Comparison of ENCODE assay signal across 32 cellular contexts in genomic region chr2:126894082-126894481, GRCh38. TPM values are rescaled to one million over a fixed set of nuclear protein-coding genes. Genes with fewer than 3 reads are reported as not detected.
"Had no signal": no experiment of that assay in that cellular context is flagged by ENCODE, and none has a peak within 500 bp of the region (broad histone marks: within the 10 kb centered on the region; RNA-seq: fewer than 3 reads in every experiment).

No MANE protein-coding gene starts in this region.

- H3K27me3 Mint-ChIP-seq: activated CD8-positive, alpha-beta memory T cell treated with anti-CD3 and anti-CD28 coated beads, Interleukin-2, amount 10 ng/mL, durations not matched to agents 7 days and 5 days; activated naive CD4-positive, alpha-beta T cell treated with anti-CD3 and anti-CD28 coated beads, Interleukin-2, amount 10 ng/mL, durations not matched to agents 7 days and 5 days; activated naive CD8-positive, alpha-beta T cell; activated T-cell treated with anti-CD3 and anti-CD28 coated beads, Interleukin-2, amount 50 U/mL, for 24 hours; brain had no signal

- H3K9me3 Mint-ChIP-seq: activated CD4-positive, alpha-beta memory T cell treated with anti-CD3 and anti-CD28 coated beads, Interleukin-2, amount 10 ng/mL, durations not matched to agents 7 days and 5 days; activated naive CD4-positive, alpha-beta T cell treated with anti-CD3 and anti-CD28 coated beads, Interleukin-2, amount 10 ng/mL, durations not matched to agents 7 days and 5 days; activated naive CD8-positive, alpha-beta T cell treated with anti-CD3 and anti-CD28 coated beads, Interleukin-2, amount 50 U/mL, for 24 hours; activated T-cell treated with anti-CD3 and anti-CD28 coated beads, Interleukin-2, amount 50 U/mL, for 24 hours had no signal

- H3K27ac ChIP-seq: WERI-Rb-1 had no signal

- H3K27ac Mint-ChIP-seq: activated CD4-positive, alpha-beta memory T cell treated with anti-CD3 and anti-CD28 coated beads, Interleukin-2, amount 10 ng/mL, durations not matched to agents 7 days and 5 days; activated CD8-positive, alpha-beta memory T cell treated with anti-CD3 and anti-CD28 coated beads, Interleukin-2, amount 10 ng/mL, durations not matched to agents 7 days and 5 days; activated naive CD4-positive, alpha-beta T cell treated with anti-CD3 and anti-CD28 coated beads, Interleukin-2, amount 10 ng/mL, durations not matched to agents 7 days and 5 days; activated naive CD8-positive, alpha-beta T cell; activated naive CD8-positive, alpha-beta T cell treated with anti-CD3 and anti-CD28 coated beads, Interleukin-2, amount 50 U/mL, for 24 hours; activated T-cell treated with anti-CD3 and anti-CD28 coated beads, Interleukin-2, amount 50 U/mL, for 24 hours; brain; IgD-negative memory B cell had no signal

- H3K36me3 ChIP-seq: WERI-Rb-1 had no signal

- H3K36me3 Mint-ChIP-seq: activated CD8-positive, alpha-beta memory T cell treated with anti-CD3 and anti-CD28 coated beads, Interleukin-2, amount 10 ng/mL, durations not matched to agents 7 days and 5 days; activated naive CD4-positive, alpha-beta T cell treated with anti-CD3 and anti-CD28 coated beads, Interleukin-2, amount 10 ng/mL, durations not matched to agents 7 days and 5 days; activated naive CD8-positive, alpha-beta T cell; brain; IgD-negative memory B cell had no signal

- H3K4me1 Mint-ChIP-seq: activated CD4-positive, alpha-beta memory T cell treated with anti-CD3 and anti-CD28 coated beads, Interleukin-2, amount 10 ng/mL, durations not matched to agents 7 days and 5 days; activated CD8-positive, alpha-beta memory T cell treated with anti-CD3 and anti-CD28 coated beads, Interleukin-2, amount 10 ng/mL, durations not matched to agents 7 days and 5 days; activated naive CD4-positive, alpha-beta T cell treated with anti-CD3 and anti-CD28 coated beads, Interleukin-2, amount 10 ng/mL, durations not matched to agents 7 days and 5 days; activated naive CD8-positive, alpha-beta T cell treated with anti-CD3 and anti-CD28 coated beads, Interleukin-2, amount 50 U/mL, for 24 hours; IgD-negative memory B cell had no signal

- H3K4me3 Mint-ChIP-seq: activated CD4-positive, alpha-beta memory T cell treated with anti-CD3 and anti-CD28 coated beads, Interleukin-2, amount 10 ng/mL, durations not matched to agents 7 days and 5 days; activated CD8-positive, alpha-beta memory T cell treated with anti-CD3 and anti-CD28 coated beads, Interleukin-2, amount 10 ng/mL, durations not matched to agents 7 days and 5 days; activated naive CD4-positive, alpha-beta T cell treated with anti-CD3 and anti-CD28 coated beads, Interleukin-2, amount 10 ng/mL, durations not matched to agents 7 days and 5 days; activated naive CD8-positive, alpha-beta T cell; activated naive CD8-positive, alpha-beta T cell treated with anti-CD3 and anti-CD28 coated beads, Interleukin-2, amount 50 U/mL, for 24 hours; activated T-cell treated with anti-CD3 and anti-CD28 coated beads, Interleukin-2, amount 50 U/mL, for 24 hours; brain; IgD-negative memory B cell had no signal

- DNase-seq: activated CD4-positive, alpha-beta T cell treated with anti-CD3 and anti-CD28 coated beads for 1 hour; activated CD4-positive, alpha-beta T cell treated with anti-CD3 and anti-CD28 coated beads for 48 hours; activated CD4-positive, CD25-positive, alpha-beta regulatory T cell; activated CD8-positive, alpha-beta memory T cell treated with anti-CD3 and anti-CD28 coated beads for 24 hours; activated CD8-positive, alpha-beta memory T cell treated with anti-CD3 and anti-CD28 coated beads, Interleukin-2, amount 10 ng/mL, durations not matched to agents 7 days and 5 days; activated effector memory CD4-positive, alpha-beta T cell treated with Interleukin-2 at 50 U/mL for 16 hours; activated naive CD4-positive, alpha-beta T cell treated with anti-CD3 and anti-CD28 coated beads, Interleukin-2, amount 10 ng/mL, durations not matched to agents 7 days and 5 days; activated naive CD8-positive, alpha-beta T cell treated with anti-CD3 and anti-CD28 coated beads, Interleukin-2, amount 50 U/mL, for 24 hours; activated T-cell treated with anti-CD3 and anti-CD28 coated beads, Interleukin-2, amount 50 U/mL, for 24 hours; anterior cingulate cortex; KBM-7; NCI-H1105; NCI-H1417 treated with DMSO at 0.1 percent for 48 hours; NCI-H187 treated with DMSO at 0.1 percent for 48 hours; NCI-H2081 treated with DMSO at 0.1 percent for 48 hours; NCI-H226; NCI-H446 treated with DMSO at 0.1 percent for 48 hours; NCI-H524; NCI-H69; PC-3; Right ventricle myocardium superior; SW 1271; T-helper 1 cell; T-helper 2 cell; T-helper 9 cell; WERI-Rb-1 had no signal

RNA-seq across cellular contexts. Expression of gene TEX51, which starts 4.6 kb away (rescaled TPM):
- total RNA-seq: activated CD4-positive, alpha-beta memory T cell treated with anti-CD3 and anti-CD28 coated beads, Interleukin-2, amount 10 ng/mL, durations not matched to agents 7 days and 5 days; activated CD8-positive, alpha-beta memory T cell treated with anti-CD3 and anti-CD28 coated beads, Interleukin-2, amount 10 ng/mL, durations not matched to agents 7 days and 5 days; bronchial epithelial cell; MCF 10A; PC-3; Right ventricle myocardium superior had no signal
- polyA plus RNA-seq: IgD-negative memory B cell had no signal
